Comparison of ENCODE assay signal across 15 cellular contexts in the genomic region with DNA sequence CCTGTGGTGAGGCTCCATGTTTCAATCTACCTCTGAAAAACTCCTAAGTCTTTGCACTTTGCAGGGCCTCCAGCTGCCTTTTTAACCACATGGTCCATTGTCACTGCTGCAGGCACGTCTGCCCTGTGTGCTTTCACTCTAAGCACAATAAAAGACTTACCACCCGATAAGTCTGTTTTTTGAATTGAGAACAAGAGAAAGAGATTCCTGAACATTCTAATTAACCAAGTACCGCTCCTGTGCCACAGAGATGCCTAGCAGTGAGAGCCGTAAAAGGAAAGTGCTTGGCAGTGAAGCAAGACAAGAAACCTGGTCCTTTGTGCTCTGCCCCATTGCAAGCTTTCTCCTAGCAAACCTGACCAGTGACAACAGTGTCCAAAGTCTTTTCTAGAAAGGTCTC.
DNase-seq lines count a peak whose midpoint lies in the region; ATAC-seq lines count a peak whose summit lies in the region.
"Had no signal": no experiment of that assay in that cellular context is flagged by ENCODE, and none has a peak within 500 bp of the region (broad histone marks: within the 10 kb centered on the region; RNA-seq: fewer than 3 reads in every experiment).

No MANE protein-coding gene starts in this region.

- no peak overlapping the region for H4K5ac ChIP-seq in mesendoderm (ENCODE audit: low read length)

- no peak overlapping the region for H3K4me3 ChIP-seq in mesendoderm (ENCODE audit: low read length)
- H3K4me3 ChIP-seq: GM12878 had no signal

- no peak overlapping the region for H2AK5ac ChIP-seq in mesendoderm (ENCODE audit: low read length)

- ATAC-seq in GM21737 (IDR thresholded peaks at IDR 0.05; ENCODE audit: unreplicated experiment): no peak
- ATAC-seq: CD8-positive, alpha-beta T cell; GM12878; HCT116 had no signal

- H2BK120ac ChIP-seq in mesendoderm (ENCODE audit: low read depth, low read length): no peak overlapping the region

- no CpG with 5 or more reads among the region's 4 CpGs for WGBS in mesendoderm (ENCODE audit: extremely low coverage, insufficient coverage, low lambda C conversion rate)

- H3K79me1 ChIP-seq in mesendoderm (ENCODE audit: low read length): no peaks in the 10 kb centered on the region

- H3K18ac ChIP-seq in mesendoderm (ENCODE audit: low read length): peak overlapping the region; percentile 18

- no peak overlapping the region for H3K9ac ChIP-seq in mesendoderm (ENCODE audit: low read length)

- no peak overlapping the region for H2BK5ac ChIP-seq in mesendoderm (ENCODE audit: low read length)

- no peak overlapping the region for H3K56ac ChIP-seq in mesendoderm (ENCODE audit: low read length)

- H3K27me3 ChIP-seq in mesendoderm (ENCODE audit: insufficient read depth, low read length, poor library complexity): no peaks in the 10 kb centered on the region

- no peaks in the 10 kb centered on the region for H3K4me1 ChIP-seq in mesendoderm (ENCODE audit: control insufficient read depth, low read depth, low read length)
- H3K4me1 ChIP-seq: Caco-2 had no signal

- no peak overlapping the region for H3K27ac ChIP-seq in mesendoderm (ENCODE audit: low read depth, low read length)
- H3K27ac ChIP-seq: 22Rv1, HL-60 had no signal

- H4K8ac ChIP-seq in mesendoderm (ENCODE audit: low read depth, low read length): no peak overlapping the region

- H3K23ac ChIP-seq in mesendoderm (ENCODE audit: low read length): no peak overlapping the region

- no peak overlapping the region for H3K4ac ChIP-seq in mesendoderm (ENCODE audit: low read depth, low read length)

- no peaks in the 10 kb centered on the region for H3K36me3 ChIP-seq in mesendoderm (ENCODE audit: control insufficient read depth, insufficient read depth, low read length)

- H3K4me2 ChIP-seq in mesendoderm (ENCODE audit: low read length): no peak overlapping the region

- no peaks in the 10 kb centered on the region for H3K79me2 ChIP-seq in mesendoderm (ENCODE audit: control insufficient read depth, insufficient read depth, low read length)

- peak; percentile 27 for DNase-seq in NCI-H2107 treated with DMSO at 0.1 percent for 48 hours (lab: John Stamatoyannopoulos, UW; ENCODE audit: unreplicated experiment)
- no peak for DNase-seq in NCI-H2107 (lab: John Stamatoyannopoulos, UW)
- DNase-seq in cerebellar cortex (ENCODE audit: low spot score): peak; percentile 55
- DNase-seq in mesendoderm: no peak
- DNase-seq in retina: peak; percentile 22
- no peak for DNase-seq in NCI-H2196 treated with DMSO at 0.1 percent for 48 hours (lab: John Stamatoyannopoulos, UW; ENCODE audit: unreplicated experiment)
- DNase-seq in NCI-H226: no peak
- DNase-seq: Caco-2; CD8-positive, alpha-beta T cell; DND-41 had no signal

- H2BK15ac ChIP-seq in mesendoderm (replicated peaks; ENCODE audit: low read depth): no peak overlapping the region

Comparison
In these comparisons a context has a peak if more than half of its experiments do, and no peak if none do; other contexts are left out.
1. DNase-seq: peak in NCI-H2107 treated with DMSO at 0.1 percent for 48 hours (single experiment), cerebellar cortex (single experiment) and retina (single experiment); none in NCI-H2107 (single experiment), mesendoderm (single experiment), NCI-H2196 treated with DMSO at 0.1 percent for 48 hours (single experiment) and NCI-H226 (single experiment).